Comparison of ENCODE assay signal across 1 cellular context in the genomic region with DNA sequence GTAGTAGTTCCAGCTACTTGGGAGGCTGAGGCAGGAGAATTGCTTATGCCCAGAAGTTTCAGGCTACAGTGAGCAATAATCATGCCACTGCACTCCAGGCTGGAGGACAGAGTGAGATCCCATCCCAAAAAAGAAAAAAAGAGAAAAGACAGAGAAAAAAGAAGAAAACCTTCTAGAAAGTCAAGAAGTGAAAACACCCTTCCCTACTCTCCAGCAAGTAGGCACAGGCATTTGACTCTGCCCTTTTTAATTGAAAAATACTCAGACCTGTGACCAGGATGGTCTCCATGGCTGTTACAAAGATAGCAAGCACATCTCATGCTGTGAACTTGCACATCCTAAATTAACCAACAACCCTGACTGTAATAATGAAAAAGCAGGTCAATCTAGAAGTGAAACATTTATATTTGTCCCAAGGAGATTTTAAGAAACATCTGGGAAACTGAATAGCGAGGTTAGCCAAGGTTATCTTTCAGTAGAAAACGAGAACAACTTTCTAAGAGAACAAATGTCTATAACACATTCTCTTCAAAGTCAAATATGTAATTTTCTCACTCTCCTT.
TF ChIP-seq lines count a peak whose summit lies in the region.

No MANE protein-coding gene starts in this region.

TF ChIP-seq in IMR-90, 13 proteins besides CTCF, POLR2A, EP300 and RAD21:
- TF ChIP-seq, protein P1, sequence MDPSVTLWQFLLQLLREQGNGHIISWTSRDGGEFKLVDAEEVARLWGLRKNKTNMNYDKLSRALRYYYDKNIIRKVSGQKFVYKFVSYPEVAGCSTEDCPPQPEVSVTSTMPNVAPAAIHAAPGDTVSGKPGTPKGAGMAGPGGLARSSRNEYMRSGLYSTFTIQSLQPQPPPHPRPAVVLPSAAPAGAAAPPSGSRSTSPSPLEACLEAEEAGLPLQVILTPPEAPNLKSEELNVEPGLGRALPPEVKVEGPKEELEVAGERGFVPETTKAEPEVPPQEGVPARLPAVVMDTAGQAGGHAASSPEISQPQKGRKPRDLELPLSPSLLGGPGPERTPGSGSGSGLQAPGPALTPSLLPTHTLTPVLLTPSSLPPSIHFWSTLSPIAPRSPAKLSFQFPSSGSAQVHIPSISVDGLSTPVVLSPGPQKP (IDR thresholded peaks at IDR 0.05; ENCODE audit: borderline replicate concordance, low read depth, low read length): no peak
- TF ChIP-seq FOS (IDR thresholded peaks at IDR 0.05; ENCODE audit: low read depth, low read length) (no peak), RFX5 (IDR thresholded peaks at IDR 0.05; ENCODE audit: low read depth, low read length) (no peak), MAZ (IDR thresholded peaks at IDR 0.05; ENCODE audit: borderline replicate concordance, low read depth, low read length) (no peak), NFE2L2 (IDR thresholded peaks at IDR 0.05; ENCODE audit: low read depth, low read length) (no peak), MXI1 (IDR thresholded peaks at IDR 0.05; ENCODE audit: borderline replicate concordance, low read depth, low read length) (no peak), BHLHE40 (IDR thresholded peaks at IDR 0.05; ENCODE audit: low read depth, low read length) (no peak), SMC3 (IDR thresholded peaks at IDR 0.05; ENCODE audit: low read depth, low read length) (no peak), RCOR1 (IDR thresholded peaks at IDR 0.05; ENCODE audit: insufficient replicate concordance, low read length) (no peak), MAFK (IDR thresholded peaks at IDR 0.05; ENCODE audit: low read depth, low read length) (no peak), CEBPB (IDR thresholded peaks at IDR 0.05; ENCODE audit: low read depth, low read length) (no peak), CHD1 (IDR thresholded peaks at IDR 0.05; ENCODE audit: low read depth, low read length) (no peak)
- TF ChIP-seq, protein P2, sequence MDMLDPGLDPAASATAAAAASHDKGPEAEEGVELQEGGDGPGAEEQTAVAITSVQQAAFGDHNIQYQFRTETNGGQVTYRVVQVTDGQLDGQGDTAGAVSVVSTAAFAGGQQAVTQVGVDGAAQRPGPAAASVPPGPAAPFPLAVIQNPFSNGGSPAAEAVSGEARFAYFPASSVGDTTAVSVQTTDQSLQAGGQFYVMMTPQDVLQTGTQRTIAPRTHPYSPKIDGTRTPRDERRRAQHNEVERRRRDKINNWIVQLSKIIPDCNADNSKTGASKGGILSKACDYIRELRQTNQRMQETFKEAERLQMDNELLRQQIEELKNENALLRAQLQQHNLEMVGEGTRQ (IDR thresholded peaks at IDR 0.05; ENCODE audit: low read depth, low read length): no peak
